ENCODE assay signal across 8 cellular contexts in the genomic region with DNA sequence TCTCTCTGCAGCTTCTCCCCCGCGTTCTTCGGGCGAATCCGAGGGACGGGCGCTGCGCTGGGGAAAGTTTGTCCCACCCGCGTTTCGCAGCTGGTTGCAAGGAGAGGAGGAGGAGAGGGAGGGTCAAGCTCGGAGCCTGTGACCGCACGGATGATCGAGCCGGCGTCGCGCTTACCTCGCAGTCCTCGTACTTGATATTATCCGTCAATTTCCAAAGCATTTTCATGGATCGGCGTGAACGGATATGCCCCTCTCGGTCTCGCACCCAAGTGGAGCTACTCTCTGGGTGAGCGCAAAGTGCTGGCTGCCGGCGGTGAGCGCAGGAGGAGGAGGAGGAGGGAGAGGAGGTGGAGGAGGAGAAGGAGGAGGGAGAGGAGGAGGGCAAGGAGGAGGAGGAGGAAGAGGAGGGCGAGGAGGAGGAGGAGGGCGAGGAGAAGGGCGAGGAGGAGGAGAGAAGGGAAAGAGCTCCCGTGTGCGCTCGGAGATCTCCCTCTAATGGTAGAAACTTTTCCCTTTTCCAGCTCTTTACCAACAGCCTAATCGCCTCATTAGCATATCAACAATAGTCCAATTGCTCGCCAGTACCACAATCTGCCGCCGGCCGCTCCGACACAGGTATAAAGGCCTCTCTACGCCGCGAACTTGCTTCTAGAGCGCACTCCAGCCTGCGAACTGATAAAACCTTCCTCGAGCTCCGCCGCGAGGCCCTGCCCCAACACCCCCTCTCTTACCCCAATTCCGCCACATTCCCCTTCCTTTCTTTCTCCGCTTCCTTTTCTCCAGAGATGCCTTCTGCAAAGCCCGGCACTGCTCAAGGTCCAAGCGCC. TPM values are rescaled to one million over a fixed set of nuclear protein-coding genes. Genes with fewer than 3 reads are reported as not detected.
DNase-seq lines count a peak whose midpoint lies in the region; ATAC-seq, FAIRE-seq and TF ChIP-seq lines count a peak whose summit lies in the region.

A gene (minus strand): TSS at position 309 of the 827 bp plus-strand sequence. CDS start 83 bp downstream, at position 226.

- H3K27me3 Mint-ChIP-seq in H9 (ENCODE audit: low read depth): peaks cover 99% of the 10 kb centered on the region
- H3K27me3 Mint-ChIP-seq in activated T-helper 2 cell treated with anti-CD3 and anti-CD28 coated beads, Interferon-gamma antibody, Interleukin-2, Interleukin-4, amounts not matched to agents 10 μg/mL and 5 μg/mL and 100 μg/mL, durations not matched to agents 14 hours and 24 hours and 36 hours (ENCODE audit: low read depth): peaks cover 88% of the 10 kb centered on the region

- H3K23me2 ChIP-seq in H9 (ENCODE audit: insufficient read length, low read depth, low read length, poor library complexity, severe bottlenecking): peaks cover 16% of the 10 kb centered on the region

- H3K36me3 Mint-ChIP-seq in H9 (ENCODE audit: insufficient read depth in 1 of 3, low read depth in 3 of 3): peaks cover 0 to 4% (median 0%) of the 10 kb centered on the region in 3 experiments; a peak in 1 of 7 replicates
- peaks cover 10% of the 10 kb centered on the region for H3K36me3 Mint-ChIP-seq in activated T-helper 2 cell treated with anti-CD3 and anti-CD28 coated beads, Interferon-gamma antibody, Interleukin-2, Interleukin-4, amounts not matched to agents 10 μg/mL and 5 μg/mL and 100 μg/mL, durations not matched to agents 14 hours and 24 hours and 36 hours (ENCODE audit: low read depth)

- H2BK20ac ChIP-seq in H9 (ENCODE audit: low read depth, low read length, poor library complexity, severe bottlenecking): no peak within 1 kb of the TSS

- H2BK12ac ChIP-seq in H9 (ENCODE audit: insufficient read length, low read depth, low read length): no peak within 1 kb of the TSS

- ATAC-seq in GM21360 (IDR thresholded peaks at IDR 0.05; ENCODE audit: unreplicated experiment): no peak
- ATAC-seq in GM21526 (IDR thresholded peaks at IDR 0.05; ENCODE audit: low FRiP score, unreplicated experiment): no peak

- H3K56ac ChIP-seq in H9 (ENCODE audit: insufficient read length, low read depth, low read length): no peak within 1 kb of the TSS

- H3K9ac ChIP-seq in H9 (ENCODE audit: extremely low read depth, insufficient read length, low read length): no peak within 1 kb of the TSS

- no peak within 1 kb of the TSS for H2BK120ac ChIP-seq in H9 (ENCODE audit: low read depth, low read length, poor library complexity, severe bottlenecking)

- TF ChIP-seq POLR2A in GM12891 (IDR thresholded peaks at IDR 0.05; ENCODE audit: low read depth, low read length): no peak

- H4K91ac ChIP-seq in H9 (ENCODE audit: insufficient read length, low read depth, low read length): no peak within 1 kb of the TSS

- no peak within 1 kb of the TSS for H3K18ac ChIP-seq in H9 (ENCODE audit: insufficient read length, low read depth, low read length)

- no peak within 1 kb of the TSS for H2BK5ac ChIP-seq in H9 (ENCODE audit: insufficient read length, low read length)

- H4K20me1 ChIP-seq in H9 (ENCODE audit: control insufficient read depth, insufficient read depth, insufficient read length): no peaks in the 10 kb centered on the region

- no peaks in the 10 kb centered on the region for H3K9me3 ChIP-seq in H9 (ENCODE audit: control insufficient read depth, low read depth, low read length)

- H3K36me3 ChIP-seq in ACC112 (ENCODE audit: insufficient read depth, low read length) (no peaks in the 10 kb centered on the region), kidney epithelial cell (ENCODE audit: control insufficient read depth, insufficient read depth, low read length) (no peaks in the 10 kb centered on the region)

- no peak within 1 kb of the TSS for H4K5ac ChIP-seq in H9 (ENCODE audit: insufficient read length, low read depth, low read length)

- peaks cover 55 to 82% of the 10 kb centered on the region in 2 experiments for H3K4me1 Mint-ChIP-seq in H9
- peaks cover 28% of the 10 kb centered on the region for H3K4me1 Mint-ChIP-seq in activated T-helper 2 cell treated with anti-CD3 and anti-CD28 coated beads, Interferon-gamma antibody, Interleukin-2, Interleukin-4, amounts not matched to agents 10 μg/mL and 5 μg/mL and 100 μg/mL, durations not matched to agents 14 hours and 24 hours and 36 hours (ENCODE audit: low read depth)

- peak within 1 kb of the TSS; percentile 42 for H3K4me2 ChIP-seq in H9 (ENCODE audit: insufficient read depth, insufficient read length, low read length)

- intact Hi-C loops in activated T-helper 2 cell treated with anti-CD3 and anti-CD28 coated beads, Interferon-gamma antibody, Interleukin-2, Interleukin-4, amounts not matched to agents 10 μg/mL and 5 μg/mL and 100 μg/mL, durations not matched to agents 14 hours and 24 hours and 36 hours (cut with micrococcal nuclease): loop anchor here (5.0 kb wide), 1 partner anchor 472 kb away; a partner anchor contains a TSS

- H3K23ac ChIP-seq in H9 (ENCODE audit: insufficient read length, low read depth, low read length): no peak within 1 kb of the TSS

- FAIRE-seq in GM12891 (lab: Jason Lieb, UNC): no peak

- no CpG with 5 or more reads among the region's 56 CpGs for WGBS in H9 (ENCODE audit: extremely low coverage, insufficient read length, low lambda C conversion rate)

- peaks cover 4 to 6% of the 10 kb centered on the region in 2 experiments; a peak in 4 of 5 replicates for H3K9me3 Mint-ChIP-seq in H9
- H3K9me3 Mint-ChIP-seq in activated T-helper 2 cell treated with anti-CD3 and anti-CD28 coated beads, Interferon-gamma antibody, Interleukin-2, Interleukin-4, amounts not matched to agents 10 μg/mL and 5 μg/mL and 100 μg/mL, durations not matched to agents 14 hours and 24 hours and 36 hours: peaks cover 4% of the 10 kb centered on the region

- H3K79me1 ChIP-seq in H9 (ENCODE audit: insufficient read depth, low read depth, low read length, poor library complexity, severe bottlenecking): no peaks in the 10 kb centered on the region

- DNase-seq in H9 (peak; percentile 86), kidney epithelial cell (ENCODE audit: low read depth) (no peak), GM12891 (ENCODE audit: insufficient read length, low spot score) (no peak), AML-193 (lab: John Stamatoyannopoulos, UW) (no peak)
- no peak for DNase-seq in activated T-helper 2 cell treated with anti-CD3 and anti-CD28 coated beads, Interferon-gamma antibody, Interleukin-2, Interleukin-4, amounts not matched to agents 10 μg/mL and 5 μg/mL and 100 μg/mL, durations not matched to agents 14 hours and 24 hours and 36 hours (ENCODE audit: low spot score)

- no peak within 1 kb of the TSS for H3K4ac ChIP-seq in H9 (ENCODE audit: low read depth, low read length)

- no peak within 1 kb of the TSS for H3K27ac ChIP-seq in ACC112 (ENCODE audit: low read depth, low read length)
- H3K27ac ChIP-seq in H9 (ENCODE audit: insufficient read length, low read depth, low read length): no peak within 1 kb of the TSS

- no peak within 1 kb of the TSS for H3K14ac ChIP-seq in H9 (ENCODE audit: insufficient read depth, low read length)

- H3K27ac Mint-ChIP-seq in H9: no peak within 1 kb of the TSS
- peak within 1 kb of the TSS; percentile 30 for H3K27ac Mint-ChIP-seq in activated T-helper 2 cell treated with anti-CD3 and anti-CD28 coated beads, Interferon-gamma antibody, Interleukin-2, Interleukin-4, amounts not matched to agents 10 μg/mL and 5 μg/mL and 100 μg/mL, durations not matched to agents 14 hours and 24 hours and 36 hours

- H3K4me3 ChIP-seq in ACC112 (ENCODE audit: low read depth, low read length) (peak within 1 kb of the TSS; percentile 84), kidney epithelial cell (ENCODE audit: low read depth, low read length) (peak within 1 kb of the TSS; percentile 58)

- peak; percentile 49; the same call in 2 of the 3 replicates for TF ChIP-seq CTCF in H9 (conservative IDR thresholded peaks at IDR 0.05)
- peak; percentile 54 for TF ChIP-seq CTCF in kidney epithelial cell (IDR thresholded peaks at IDR 0.05; ENCODE audit: insufficient read depth, low read length, poor library complexity, severe bottlenecking)

- H3K4me1 ChIP-seq in ACC112 (ENCODE audit: control insufficient read depth, insufficient read depth, low read length, unreplicated experiment) (peaks cover 11% of the 10 kb centered on the region), H9 (ENCODE audit: insufficient read depth, low read length) (peaks cover 3% of the 10 kb centered on the region; the same call in 1 of the 2 replicates)

- H3T11ph ChIP-seq in H9 (ENCODE audit: low read length): no peak within 1 kb of the TSS

- no peak within 1 kb of the TSS for H2AK5ac ChIP-seq in H9 (ENCODE audit: insufficient read length, low read length)

- H2BK15ac ChIP-seq in H9 (ENCODE audit: low read depth, low read length): no peak within 1 kb of the TSS

- H2AFZ ChIP-seq in ACC112 (ENCODE audit: low read length, unreplicated experiment): no peak within 1 kb of the TSS
- H2AFZ ChIP-seq in H9 (ENCODE audit: low read length): no peak within 1 kb of the TSS

- H4K8ac ChIP-seq in H9 (replicated peaks; ENCODE audit: insufficient read length, low read depth, low read length): no peak within 1 kb of the TSS

- peaks cover 95% of the 10 kb centered on the region for H3K27me3 ChIP-seq in ACC112 (ENCODE audit: insufficient read depth, low read length)
- H3K27me3 ChIP-seq in H9 (ENCODE audit: insufficient read depth, low read length): peaks cover 80% of the 10 kb centered on the region
- H3K27me3 ChIP-seq in kidney epithelial cell (ENCODE audit: control insufficient read depth, insufficient read depth, low read length): peaks cover 76% of the 10 kb centered on the region

- no peaks in the 10 kb centered on the region for H3K79me2 ChIP-seq in ACC112 (ENCODE audit: control insufficient read depth, insufficient read depth, low read length, unreplicated experiment)
- no peaks in the 10 kb centered on the region for H3K79me2 ChIP-seq in H9 (ENCODE audit: insufficient read depth, low read length)

- peak within 1 kb of the TSS; percentile 57 to 82 for H3K4me3 Mint-ChIP-seq in H9
- peak within 1 kb of the TSS; percentile 84 for H3K4me3 Mint-ChIP-seq in activated T-helper 2 cell treated with anti-CD3 and anti-CD28 coated beads, Interferon-gamma antibody, Interleukin-2, Interleukin-4, amounts not matched to agents 10 μg/mL and 5 μg/mL and 100 μg/mL, durations not matched to agents 14 hours and 24 hours and 36 hours (ENCODE audit: low read depth)

TF ChIP-seq in GM12891, 5 proteins besides CTCF, POLR2A, EP300 and RAD21:
- TF ChIP-seq POLR2AphosphoS5 (IDR thresholded peaks at IDR 0.05; ENCODE audit: low read depth, low read length) (no peak), TAF1 (IDR thresholded peaks at IDR 0.05; ENCODE audit: low read depth, low read length) (no peak), SPI1 (IDR thresholded peaks at IDR 0.05; ENCODE audit: low read depth, low read length) (no peak), POU2F2 (IDR thresholded peaks at IDR 0.05; ENCODE audit: low read depth, low read length) (no peak), PAX5 (IDR thresholded peaks at IDR 0.05; ENCODE audit: insufficient read depth, low read length, severe bottlenecking) (no peak)

RNA-seq across cellular contexts. Expression of the gene that starts here (rescaled TPM):
- total RNA-seq in H9 (2021): 1.6 and 2.6 TPM in 2 replicates
- 0.23 TPM in 1 of 2 replicates, not detected in the other for total RNA-seq in activated T-helper 2 cell treated with anti-CD3 and anti-CD28 coated beads, Interferon-gamma antibody, Interleukin-2, Interleukin-4, amounts not matched to agents 10 μg/mL and 5 μg/mL and 100 μg/mL, durations not matched to agents 14 hours and 24 hours and 36 hours
- 8.8 and 11.2 TPM in 2 replicates for total RNA-seq in kidney epithelial cell
- polyA plus RNA-seq in GM12891 (2012; ENCODE audit: low read depth, missing spikeins): 0.30 TPM
